Comparison of ENCODE assay signal across 8 cellular contexts in genomic region chr6:128725271-128726233, GRCh38.
A peak's percentile ranks its signal among the peaks of the same experiment; 100 is the strongest.
DNase-seq lines count a peak whose midpoint lies in the region; ATAC-seq, FAIRE-seq and TF ChIP-seq lines count a peak whose summit lies in the region.

No MANE protein-coding gene starts in this region.

- no peak for TF ChIP-seq EP300 in tibial nerve (IDR thresholded peaks at IDR 0.05)

- ATAC-seq in GM19397 (IDR thresholded peaks at IDR 0.05; ENCODE audit: unreplicated experiment) (no peak), HG03139 (IDR thresholded peaks at IDR 0.05; ENCODE audit: unreplicated experiment) (no peak)

- H3K4me1 ChIP-seq in tibial nerve: no peaks in the 10 kb centered on the region

- no peaks in the 10 kb centered on the region for H3K9me3 ChIP-seq in tibial nerve

- H3K36me3 ChIP-seq in tibial nerve: no peaks in the 10 kb centered on the region

- no peaks in the 10 kb centered on the region for H3K27me3 ChIP-seq in tibial nerve

- 30 to 33% methylated on average over 3 of the region's 3 CpGs for WGBS in tibial nerve, 2 donors

- no peak for TF ChIP-seq POLR2A in tibial nerve (IDR thresholded peaks at IDR 0.05)

- TF ChIP-seq CTCF in AG10803 (conservative IDR thresholded peaks at IDR 0.05; ENCODE audit: low read length) (peak; percentile 76), GM12873 (IDR thresholded peaks at IDR 0.05; ENCODE audit: insufficient read depth, low read depth, low read length, missing control alignments) (peak; percentile 60), astrocyte of the cerebellum (IDR thresholded peaks at IDR 0.05; ENCODE audit: low read depth, low read length, missing control alignments) (peak; percentile 61), tibial nerve (IDR thresholded peaks at IDR 0.05) (peak; percentile 36 to 65 (median 54))

- FAIRE-seq in islet of Langerhans (lab: Jason Lieb, UNC): peak; percentile 91

- DNase-seq in AG10803 (ENCODE audit: low read depth): peak; percentile 47
- peak; percentile 62 for DNase-seq in M059J (ENCODE audit: low read depth)
- peak; percentile 38 for DNase-seq in astrocyte of the cerebellum (ENCODE audit: low read depth)
- DNase-seq in tibial nerve (ENCODE audit: low spot score in 2 of 2): peak in 1 of 2 donors; percentile 62

- no peak overlapping the region for H3K27ac ChIP-seq in tibial nerve

- no peak overlapping the region for H3K4me3 ChIP-seq in AG10803 (ENCODE audit: low read length)
- no peak overlapping the region for H3K4me3 ChIP-seq in astrocyte of the cerebellum (ENCODE audit: low read depth, low read length)
- H3K4me3 ChIP-seq in tibial nerve: no peak overlapping the region

- in situ Hi-C loops in astrocyte of the cerebellum (cut with HindIII; ENCODE audit: low sequenced_read_pairs): no loop called here
